ENCODE assay signal across 8 cellular contexts in genomic region chr6:27478706-27479318, GRCh38. TPM values are rescaled to one million over a fixed set of nuclear protein-coding genes. Genes with fewer than 3 reads are reported as not detected.
DNase-seq lines count a peak whose midpoint lies in the region; ATAC-seq and TF ChIP-seq lines count a peak whose summit lies in the region.

No MANE protein-coding gene starts in this region.

- H3K4me3 ChIP-seq in AG04450 (ENCODE audit: low read depth, low read length) (peak overlapping the region; percentile 80), kidney epithelial cell (ENCODE audit: low read depth, low read length) (peak overlapping the region; percentile 64)

- H3K4me3 Mint-ChIP-seq in chondrocyte (ENCODE audit: unreplicated experiment): no peak overlapping the region

- no peaks in the 10 kb centered on the region for H3K36me3 Mint-ChIP-seq in chondrocyte (ENCODE audit: low read depth)

- H3K27me3 ChIP-seq in AG04450 (ENCODE audit: control insufficient read depth, insufficient read depth, low read length) (no peaks in the 10 kb centered on the region), kidney epithelial cell (ENCODE audit: control insufficient read depth, insufficient read depth, low read length) (peaks cover 2% of the 10 kb centered on the region)

- TF ChIP-seq CTCF in AG04450 (IDR thresholded peaks at IDR 0.05; ENCODE audit: low read depth, low read length) (no peak), chondrocyte (IDR thresholded peaks at IDR 0.05) (peak; percentile 20), kidney epithelial cell (IDR thresholded peaks at IDR 0.05; ENCODE audit: insufficient read depth, low read length, poor library complexity, severe bottlenecking) (no peak)

- H3K27ac ChIP-seq in AG04450 (ENCODE audit: low read depth, low read length): peak overlapping the region; percentile 99

- no peak overlapping the region for H3K27ac Mint-ChIP-seq in chondrocyte (ENCODE audit: unreplicated experiment)

- ATAC-seq in GM18873 (IDR thresholded peaks at IDR 0.05; ENCODE audit: low FRiP score, unreplicated experiment) (peak; percentile 35), HG03159 (IDR thresholded peaks at IDR 0.05; ENCODE audit: unreplicated experiment) (peak; percentile 60)
- ATAC-seq in activated CD4-positive, CD25-positive, alpha-beta regulatory T cell treated with anti-CD3 and anti-CD28 coated beads, Interleukin-2, amount 50 U/mL, for 24 hours: peak; percentile 83 to 85

- no peaks in the 10 kb centered on the region for H3K4me1 Mint-ChIP-seq in chondrocyte (ENCODE audit: low read depth)

- H3K27me3 Mint-ChIP-seq in chondrocyte (ENCODE audit: low read depth): peaks cover 2% of the 10 kb centered on the region

- CTCF ChIA-PET in AG04450 (lab: Charles Lee): interaction anchor here (0.9 to 1.8 kb wide), 4 partner anchors 23 to 883 kb away, joined by 4 to 7 read pairs (median 4); no protein-coding TSS in a partner anchor

- no peaks in the 10 kb centered on the region for H3K9me3 Mint-ChIP-seq in chondrocyte (ENCODE audit: low read depth)

- no peaks in the 10 kb centered on the region; the same call in 1 of the 2 replicates for H3K9me3 ChIP-seq in AG04450 (ENCODE audit: control insufficient read depth, insufficient read depth, low read length)

- H3K36me3 ChIP-seq in kidney epithelial cell (ENCODE audit: control insufficient read depth, insufficient read depth, low read length): no peaks in the 10 kb centered on the region

- POLR2A ChIA-PET in AG04450 (lab: Yijun Ruan, JAX): interaction anchor here (0.6 to 1.5 kb wide), 6 partner anchors 16 to 414 kb away, joined by 3 to 6 read pairs (median 3); a partner anchor contains a TSS

- peak; percentile 81 for DNase-seq in AG04450 (ENCODE audit: low read depth, low spot score)
- DNase-seq in NCI-H226: peak; percentile 76
- no peak for DNase-seq in chondrocyte (ENCODE audit: low spot score)
- no peak for DNase-seq in kidney epithelial cell (ENCODE audit: low read depth)
- DNase-seq in stimulated activated CD4-positive, alpha-beta T cell treated with anti-CD3 and anti-CD28 coated beads, Interleukin-15, amount 100 ng/mL, for 48 hours (ENCODE audit: low read depth in 2 of 2): peak; percentile 80 to 85

RNA-seq across cellular contexts. Expression of gene ZNF184, which starts 5.9 kb away (rescaled TPM):
- polyA plus RNA-seq in AG04450 (2011; rRNA removed): 6.4 and 9.9 TPM in 2 replicates
- polyA minus RNA-seq in AG04450 (2011; rRNA and poly(A)+ RNA removed): 5.1 and 10.0 TPM in 2 replicates
- total RNA-seq in chondrocyte: 7.3 to 7.9 TPM (median 7.4 TPM) in 3 replicates
- 5.8 and 6.0 TPM in 2 replicates for total RNA-seq in kidney epithelial cell

Comparison
In these comparisons a context has a peak if more than half of its experiments do, and no peak if none do; other contexts are left out.
1. DNase-seq: peak in AG04450 (single experiment), NCI-H226 (single experiment) and stimulated activated CD4-positive, alpha-beta T cell treated with anti-CD3 and anti-CD28 coated beads, Interleukin-15, amount 100 ng/mL, for 48 hours (2 of 2); none in chondrocyte (single experiment) and kidney epithelial cell (single experiment).
2. Peak in every context shown above with its lines, with median percentiles within 50 percentile points of each other: ATAC-seq.